In the genomic region with DNA sequence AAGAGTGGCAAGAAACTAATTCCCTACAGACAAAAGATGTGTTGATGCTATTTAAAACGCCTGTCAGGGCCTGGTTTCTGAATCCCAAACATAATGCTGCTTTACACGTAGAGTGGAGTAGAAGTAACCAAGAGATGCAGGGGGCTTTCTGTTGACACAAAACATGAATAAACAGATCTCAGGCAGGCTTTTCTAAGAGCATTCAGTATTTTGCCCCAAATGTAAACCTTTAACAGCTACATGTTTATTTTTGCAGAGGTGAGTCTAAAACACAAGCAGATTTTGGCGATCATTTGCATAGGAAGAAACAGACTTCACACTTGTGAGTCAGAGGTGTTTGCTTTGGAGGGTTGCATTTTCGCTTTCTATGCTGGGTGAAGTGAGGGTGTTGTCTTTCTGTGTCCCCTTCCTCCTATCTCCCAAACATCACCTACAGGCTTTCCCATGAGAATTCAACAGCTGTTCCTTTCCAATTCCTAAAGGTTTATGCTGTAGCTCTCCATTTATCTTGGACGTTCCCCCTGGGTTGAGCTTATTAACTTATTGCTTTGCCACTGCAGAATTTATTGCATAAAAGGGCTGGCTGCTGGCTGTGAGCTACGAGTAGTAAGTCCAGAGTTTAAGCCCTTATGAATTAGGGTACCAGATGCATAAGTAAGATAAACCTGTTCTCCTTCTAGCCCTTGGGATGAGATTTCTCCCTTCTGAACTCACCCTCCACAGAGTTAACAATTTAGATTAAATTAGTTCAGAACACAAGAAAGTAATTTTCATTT, we compare ENCODE assay signal across 9 cellular contexts.
DNase-seq lines count a peak whose midpoint lies in the region; ATAC-seq and TF ChIP-seq lines count a peak whose summit lies in the region.
"Had no signal": no experiment of that assay in that cellular context is flagged by ENCODE, and none has a peak within 500 bp of the region (broad histone marks: within the 10 kb centered on the region; RNA-seq: fewer than 3 reads in every experiment).

No MANE protein-coding gene starts in this region.

- no peak overlapping the region for H2BK12ac ChIP-seq in mesenchymal stem cell (ENCODE audit: low read length in 2 of 2)

- ATAC-seq in activated CD8-positive, alpha-beta T cell treated with anti-CD3 and anti-CD28 coated beads for 36 hours = peak; percentile 47
- no peak for ATAC-seq in activated CD8-positive, alpha-beta T cell treated with anti-CD3 and anti-CD28 coated beads, Interleukin-2, amount 10 ng/mL, durations not matched to agents 7 days and 5 days
- peak; percentile 99 for ATAC-seq in HG02973 (IDR thresholded peaks at IDR 0.05; ENCODE audit: unreplicated experiment)

- no peaks in the 10 kb centered on the region for H3K79me1 ChIP-seq in mesenchymal stem cell (replicated peaks; ENCODE audit: low read length, poor library complexity, severe bottlenecking)

- no peak overlapping the region for H3K4me3 ChIP-seq in mesenchymal stem cell (ENCODE audit: insufficient read depth in 1 of 2, low read depth in 1 of 2, low read length in 2 of 2)

- POLR2A ChIA-PET in activated CD8-positive, alpha-beta T cell treated with anti-CD3 and anti-CD28 coated beads for 36 hours (lab: Charles Lee) = no interaction called here
- POLR2A ChIA-PET in activated CD8-positive, alpha-beta T cell treated with anti-CD3 and anti-CD28 coated beads, Interleukin-2, amount 10 ng/mL, durations not matched to agents 7 days and 5 days (lab: Charles Lee) = no interaction called here

- H3K9ac ChIP-seq in mesenchymal stem cell (ENCODE audit: low read length) = no peak overlapping the region

- no peak overlapping the region for H3K4me2 ChIP-seq in mesenchymal stem cell (ENCODE audit: low read length, poor library complexity, severe bottlenecking)

- TF ChIP-seq CTCF in activated CD8-positive, alpha-beta T cell treated with anti-CD3 and anti-CD28 coated beads for 36 hours (IDR thresholded peaks at IDR 0.05) = no peak

- no peak overlapping the region for H3K27ac Mint-ChIP-seq in activated CD8-positive, alpha-beta T cell treated with anti-CD3 and anti-CD28 coated beads for 36 hours
- H3K27ac Mint-ChIP-seq in activated CD8-positive, alpha-beta T cell treated with anti-CD3 and anti-CD28 coated beads, Interleukin-2, amount 10 ng/mL, durations not matched to agents 7 days and 5 days = no peak overlapping the region
- H3K27ac Mint-ChIP-seq: activated T-helper 1 cell treated with anti-CD3 and anti-CD28 coated beads, Interleukin-12 subunit alpha, Interleukin-12 subunit beta, Interleukin-2, Interleukin-4 antibody, amounts not matched to agents 30 ng/mL and 10 ng/mL and 1 ng/mL, durations not matched to agents 14 hours and 24 hours and 36 hours had no signal

- H3K36me3 Mint-ChIP-seq in activated CD8-positive, alpha-beta T cell treated with anti-CD3 and anti-CD28 coated beads for 36 hours (ENCODE audit: low read depth) = no peaks in the 10 kb centered on the region
- no peaks in the 10 kb centered on the region for H3K36me3 Mint-ChIP-seq in activated CD8-positive, alpha-beta T cell treated with anti-CD3 and anti-CD28 coated beads, Interleukin-2, amount 10 ng/mL, durations not matched to agents 7 days and 5 days (ENCODE audit: low read depth)

- H3K4me3 Mint-ChIP-seq in activated CD8-positive, alpha-beta T cell treated with anti-CD3 and anti-CD28 coated beads for 36 hours = no peak overlapping the region
- H3K4me3 Mint-ChIP-seq in activated CD8-positive, alpha-beta T cell treated with anti-CD3 and anti-CD28 coated beads, Interleukin-2, amount 10 ng/mL, durations not matched to agents 7 days and 5 days = no peak overlapping the region
- H3K4me3 Mint-ChIP-seq: activated T-helper 1 cell treated with anti-CD3 and anti-CD28 coated beads, Interleukin-12 subunit alpha, Interleukin-12 subunit beta, Interleukin-2, Interleukin-4 antibody, amounts not matched to agents 30 ng/mL and 10 ng/mL and 1 ng/mL, durations not matched to agents 14 hours and 24 hours and 36 hours had no signal

- H3K4me1 Mint-ChIP-seq in activated CD8-positive, alpha-beta T cell treated with anti-CD3 and anti-CD28 coated beads for 36 hours (ENCODE audit: low read depth) = peaks cover 8% of the 10 kb centered on the region
- H3K4me1 Mint-ChIP-seq in activated CD8-positive, alpha-beta T cell treated with anti-CD3 and anti-CD28 coated beads, Interleukin-2, amount 10 ng/mL, durations not matched to agents 7 days and 5 days (ENCODE audit: low read depth) = no peaks in the 10 kb centered on the region

- H3K36me3 ChIP-seq in mesenchymal stem cell (ENCODE audit: control insufficient read depth in 1 of 2, insufficient read depth in 2 of 2, low read depth in 1 of 2, low read length in 2 of 2) = no peaks in the 10 kb centered on the region

- H2BK120ac ChIP-seq in mesenchymal stem cell (ENCODE audit: low read depth, low read length) = no peak overlapping the region

- H3K9me3 ChIP-seq in mesenchymal stem cell (ENCODE audit: control insufficient read depth, low read length) = peaks cover 4% of the 10 kb centered on the region

- H3K4ac ChIP-seq in mesenchymal stem cell (ENCODE audit: low read depth in 1 of 2, low read length in 2 of 2) = no peak overlapping the region

- CTCF ChIA-PET in activated CD8-positive, alpha-beta T cell treated with anti-CD3 and anti-CD28 coated beads for 36 hours (lab: Charles Lee) = no interaction called here
- CTCF ChIA-PET in activated CD8-positive, alpha-beta T cell treated with anti-CD3 and anti-CD28 coated beads, Interleukin-2, amount 10 ng/mL, durations not matched to agents 7 days and 5 days (lab: Charles Lee) = no interaction called here

- no peaks in the 10 kb centered on the region for H3K27me3 ChIP-seq in mesenchymal stem cell (ENCODE audit: control insufficient read depth in 1 of 2, insufficient read depth in 1 of 2, low read length in 2 of 2)

- H2BK15ac ChIP-seq in mesenchymal stem cell (ENCODE audit: low read depth, poor library complexity, severe bottlenecking) = no peak overlapping the region

- no peak overlapping the region for H4K91ac ChIP-seq in mesenchymal stem cell (ENCODE audit: low read length)

- H2AFZ ChIP-seq in mesenchymal stem cell (ENCODE audit: low read depth, low read length) = no peak overlapping the region

- intact Hi-C loops in activated CD8-positive, alpha-beta T cell treated with anti-CD3 and anti-CD28 coated beads for 36 hours (cut with micrococcal nuclease) = no loop called here

- peaks cover 6% of the 10 kb centered on the region for H3K27me3 Mint-ChIP-seq in activated CD8-positive, alpha-beta T cell treated with anti-CD3 and anti-CD28 coated beads for 36 hours
- H3K27me3 Mint-ChIP-seq in activated CD8-positive, alpha-beta T cell treated with anti-CD3 and anti-CD28 coated beads, Interleukin-2, amount 10 ng/mL, durations not matched to agents 7 days and 5 days (ENCODE audit: low read depth) = no peaks in the 10 kb centered on the region

- H3K27ac ChIP-seq in temporal lobe (ENCODE audit: low read depth, low read length) (peak overlapping the region; percentile 48), mesenchymal stem cell (ENCODE audit: low read length, poor library complexity, severe bottlenecking) (no peak overlapping the region)

- H3K23ac ChIP-seq in mesenchymal stem cell (ENCODE audit: low read length in 2 of 2) = no peak overlapping the region

- peak; percentile 2 for DNase-seq in activated CD8-positive, alpha-beta T cell treated with anti-CD3 and anti-CD28 coated beads for 36 hours
- no peak for DNase-seq in activated CD8-positive, alpha-beta T cell treated with anti-CD3 and anti-CD28 coated beads, Interleukin-2, amount 10 ng/mL, durations not matched to agents 7 days and 5 days
- DNase-seq in NCI-H82 (lab: John Stamatoyannopoulos, UW) (peak; percentile 99), mesenchymal stem cell (no peak)
- DNase-seq in activated T-cell treated with anti-CD3 and anti-CD28 coated beads, Interleukin-2, amount 50 U/mL, for 48 hours = no peak
- DNase-seq in activated CD8-positive, alpha-beta memory T cell treated with anti-CD3 and anti-CD28 coated beads for 24 hours = no peak

- no peaks in the 10 kb centered on the region for H3K4me1 ChIP-seq in mesenchymal stem cell (ENCODE audit: control insufficient read depth, insufficient read depth, low read depth, low read length)

- no peak overlapping the region for H3K18ac ChIP-seq in mesenchymal stem cell (ENCODE audit: low read depth in 1 of 2, low read length in 2 of 2)

- H2AK5ac ChIP-seq in mesenchymal stem cell (ENCODE audit: low read length, severe bottlenecking) = no peak overlapping the region

- no peak overlapping the region for H3K14ac ChIP-seq in mesenchymal stem cell (ENCODE audit: low read length in 2 of 2)

- H2BK5ac ChIP-seq in mesenchymal stem cell (ENCODE audit: low read depth, low read length, poor library complexity, severe bottlenecking) = no peak overlapping the region

- WGBS in mesenchymal stem cell = 39% methylated on average over 3 of the region's 6 CpGs

- H4K8ac ChIP-seq in mesenchymal stem cell (ENCODE audit: low read length) = no peak overlapping the region

- peaks cover 2% of the 10 kb centered on the region for H3K9me3 Mint-ChIP-seq in activated CD8-positive, alpha-beta T cell treated with anti-CD3 and anti-CD28 coated beads for 36 hours
- no peaks in the 10 kb centered on the region for H3K9me3 Mint-ChIP-seq in activated CD8-positive, alpha-beta T cell treated with anti-CD3 and anti-CD28 coated beads, Interleukin-2, amount 10 ng/mL, durations not matched to agents 7 days and 5 days (ENCODE audit: insufficient read depth)
- H3K9me3 Mint-ChIP-seq: activated T-helper 1 cell treated with anti-CD3 and anti-CD28 coated beads, Interleukin-12 subunit alpha, Interleukin-12 subunit beta, Interleukin-2, Interleukin-4 antibody, amounts not matched to agents 30 ng/mL and 10 ng/mL and 1 ng/mL, durations not matched to agents 14 hours and 24 hours and 36 hours had no signal

Comparison
In these comparisons a context has a peak if more than half of its experiments do, and no peak if none do; other contexts are left out.
1. DNase-seq: peak in activated CD8-positive, alpha-beta T cell treated with anti-CD3 and anti-CD28 coated beads for 36 hours (single experiment) and NCI-H82 (single experiment); none in activated CD8-positive, alpha-beta T cell treated with anti-CD3 and anti-CD28 coated beads, Interleukin-2, amount 10 ng/mL, durations not matched to agents 7 days and 5 days (single experiment), activated T-cell treated with anti-CD3 and anti-CD28 coated beads, Interleukin-2, amount 50 U/mL, for 48 hours (0 of 2), activated CD8-positive, alpha-beta memory T cell treated with anti-CD3 and anti-CD28 coated beads for 24 hours (single experiment) and mesenchymal stem cell (single experiment).